ENCODE assay signal across 15 cellular contexts in genomic region chr5:179730852-179731251, GRCh38. TPM values are rescaled to one million over a fixed set of nuclear protein-coding genes. Genes with fewer than 3 reads are reported as not detected.
DNase-seq lines count a peak whose midpoint lies in the region; ATAC-seq and TF ChIP-seq lines count a peak whose summit lies in the region.
"Had no signal": no experiment of that assay in that cellular context is flagged by ENCODE, and none has a peak within 500 bp of the region (broad histone marks: within the 10 kb centered on the region; RNA-seq: fewer than 3 reads in every experiment).

No MANE protein-coding gene starts in this region.

- H3K27ac Mint-ChIP-seq in activated CD4-positive, alpha-beta T cell treated with anti-CD3 and anti-CD28 coated beads for 36 hours = peak overlapping the region; percentile 39
- H3K27ac Mint-ChIP-seq in activated T-helper 1 cell treated with anti-CD3 and anti-CD28 coated beads, Interleukin-12 subunit alpha, Interleukin-12 subunit beta, Interleukin-2, Interleukin-4 antibody, amounts not matched to agents 30 ng/mL and 10 ng/mL and 1 ng/mL, durations not matched to agents 14 hours and 24 hours and 36 hours = peak overlapping the region; percentile 19
- peak overlapping the region; percentile 66 for H3K27ac Mint-ChIP-seq in nephron progenitor cell

- H3K14ac ChIP-seq in IMR-90 (replicated peaks; ENCODE audit: low read depth, low read length) = 0 out of 2 replicates have a peak overlapping the region, but pooled peaks have one; percentile 14

- H3K27ac ChIP-seq in IMR-90 (ENCODE audit: insufficient read depth, low read length) = peak overlapping the region; percentile 59; the same call in 1 of the 2 replicates
- H3K27ac ChIP-seq: SJCRH30 had no signal

- no TSS peak for BruUV-seq in IMR-90 (replicated peaks; lab: Mats Ljungman, UMichigan)

- no peak overlapping the region for H3K4me2 ChIP-seq in IMR-90 (ENCODE audit: low read depth, low read length)

- POLR2A ChIA-PET in activated CD4-positive, alpha-beta T cell treated with anti-CD3 and anti-CD28 coated beads for 36 hours (lab: Charles Lee) = no interaction called here
- POLR2A ChIA-PET in IMR-90 (lab: Charles Lee; ENCODE audit: unreplicated experiment) = no interaction called here

- CTCF ChIA-PET in activated CD4-positive, alpha-beta T cell treated with anti-CD3 and anti-CD28 coated beads for 36 hours (lab: Charles Lee) = interaction anchor here (1.0 to 1.8 kb wide), 6 partner anchors 9 to 36 kb away, joined by 3 to 7 read pairs (median 4); no protein-coding TSS in a partner anchor
- CTCF ChIA-PET in IMR-90 (lab: Yijun Ruan, JAX) = interaction anchor here (1.0 kb wide), 1 partner anchor 13 kb away, joined by 3 read pairs; no protein-coding TSS in a partner anchor

- dilution Hi-C loops in IMR-90 (cut with HindIII; ENCODE audit: low sequenced_read_pairs, unreplicated experiment) = no loop called here

- H2AFZ ChIP-seq in IMR-90 (replicated peaks; ENCODE audit: low read length, poor library complexity) = no peak overlapping the region

- H3K56ac ChIP-seq in IMR-90 (ENCODE audit: extremely low read depth, insufficient read depth, low read length) = no peak overlapping the region

- no peak overlapping the region for H4K5ac ChIP-seq in IMR-90 (ENCODE audit: low read depth, low read length)

- H3K27me3 Mint-ChIP-seq in activated CD4-positive, alpha-beta T cell treated with anti-CD3 and anti-CD28 coated beads for 36 hours = no peaks in the 10 kb centered on the region
- H3K27me3 Mint-ChIP-seq in activated T-helper 1 cell treated with anti-CD3 and anti-CD28 coated beads, Interleukin-12 subunit alpha, Interleukin-12 subunit beta, Interleukin-2, Interleukin-4 antibody, amounts not matched to agents 30 ng/mL and 10 ng/mL and 1 ng/mL, durations not matched to agents 14 hours and 24 hours and 36 hours (ENCODE audit: insufficient read depth) = no peaks in the 10 kb centered on the region
- peaks cover 4% of the 10 kb centered on the region for H3K27me3 Mint-ChIP-seq in nephron progenitor cell (ENCODE audit: low read depth, poor library complexity)

- no CpG with 5 or more reads among the region's 3 CpGs for WGBS in IMR-90 (ENCODE audit: extremely low coverage in 2 of 2, insufficient read length in 1 of 2), 2 experiments

- no peak for TF ChIP-seq POLR2A in IMR-90 (IDR thresholded peaks at IDR 0.05; ENCODE audit: low read depth, low read length)

- H3K9me3 ChIP-seq in IMR-90 (ENCODE audit: control insufficient read depth, insufficient read depth, low read length) = no peaks in the 10 kb centered on the region
- H3K9me3 ChIP-seq: SJCRH30, upper lobe of left lung had no signal

- H2AK5ac ChIP-seq in IMR-90 (ENCODE audit: low read depth, low read length) = no peak overlapping the region

- H3K27me3 ChIP-seq in IMR-90 (ENCODE audit: control insufficient read depth, insufficient read depth, low read length) = no peaks in the 10 kb centered on the region
- H3K27me3 ChIP-seq: SJCRH30, upper lobe of left lung had no signal

- TF ChIP-seq CTCF in IMR-90 (conservative IDR thresholded peaks at IDR 0.05; ENCODE audit: low read depth, low read length) (no peak), nephron progenitor cell (IDR thresholded peaks at IDR 0.05) (no peak)

- H2AK9ac ChIP-seq in IMR-90 (replicated peaks; ENCODE audit: low read depth, low read length, poor library complexity) = no peak overlapping the region

- ATAC-seq in activated CD4-positive, alpha-beta T cell treated with anti-CD3 and anti-CD28 coated beads for 36 hours = no peak
- ATAC-seq in IMR-90 (ENCODE audit: low read depth) (no peak), GM18868 (IDR thresholded peaks at IDR 0.05; ENCODE audit: unreplicated experiment) (no peak)
- ATAC-seq: sciatic nerve had no signal

- DNase-seq in activated CD4-positive, alpha-beta T cell treated with anti-CD3 and anti-CD28 coated beads for 36 hours = no peak
- no peak for DNase-seq in activated CD4-positive, alpha-beta T cell treated with anti-CD3 and anti-CD28 coated beads, Interleukin-2, amount 50 U/mL, for 4 hours
- DNase-seq in IMR-90 (no peak), nephron progenitor cell (no peak), NCI-H69 (lab: John Stamatoyannopoulos, UW) (no peak), GM19238 (ENCODE audit: insufficient read length, low spot score) (no peak)
- no peak for DNase-seq in activated T-helper 1 cell treated with anti-CD3 and anti-CD28 coated beads, Interleukin-12 subunit alpha, Interleukin-12 subunit beta, Interleukin-2, Interleukin-4 antibody, amounts not matched to agents 30 ng/mL and 10 ng/mL and 1 ng/mL, durations not matched to agents 14 hours and 24 hours and 36 hours (ENCODE audit: low spot score)
- DNase-seq: hypothalamus, NCI-H1048, NCI-H510A, SJCRH30, upper lobe of left lung had no signal

- no peak for TF ChIP-seq RAD21 in IMR-90 (IDR thresholded peaks at IDR 0.05; ENCODE audit: low read length)

- peaks cover 26% of the 10 kb centered on the region for H4K20me1 ChIP-seq in IMR-90 (ENCODE audit: insufficient read depth, low read length)

- no peak overlapping the region for H4K91ac ChIP-seq in IMR-90 (ENCODE audit: insufficient read depth, low read depth, low read length)

- H2BK20ac ChIP-seq in IMR-90 (ENCODE audit: low read depth, low read length) = no peak overlapping the region

- no peaks in the 10 kb centered on the region for H3K9me3 Mint-ChIP-seq in activated CD4-positive, alpha-beta T cell treated with anti-CD3 and anti-CD28 coated beads for 36 hours (ENCODE audit: low read depth)
- H3K9me3 Mint-ChIP-seq in activated T-helper 1 cell treated with anti-CD3 and anti-CD28 coated beads, Interleukin-12 subunit alpha, Interleukin-12 subunit beta, Interleukin-2, Interleukin-4 antibody, amounts not matched to agents 30 ng/mL and 10 ng/mL and 1 ng/mL, durations not matched to agents 14 hours and 24 hours and 36 hours = no peaks in the 10 kb centered on the region
- H3K9me3 Mint-ChIP-seq in nephron progenitor cell = no peaks in the 10 kb centered on the region

- in situ Hi-C loops in IMR-90 (cut with MboI; ENCODE audit: low sequenced_read_pairs) = no loop called here

- peak overlapping the region; percentile 33 for H2BK5ac ChIP-seq in IMR-90 (ENCODE audit: low read depth, low read length, poor library complexity, severe bottlenecking)

- peaks cover 9% of the 10 kb centered on the region for H3K4me1 ChIP-seq in IMR-90 (ENCODE audit: control insufficient read depth, insufficient read depth, low read length)

- H3K4me3 ChIP-seq in IMR-90 (ENCODE audit: insufficient read depth, low read depth, low read length) = no peak overlapping the region
- H3K4me3 ChIP-seq: SJCRH30, upper lobe of left lung had no signal

- H3K4me1 Mint-ChIP-seq in activated CD4-positive, alpha-beta T cell treated with anti-CD3 and anti-CD28 coated beads for 36 hours = peaks cover 28% of the 10 kb centered on the region
- peaks cover 20% of the 10 kb centered on the region for H3K4me1 Mint-ChIP-seq in activated T-helper 1 cell treated with anti-CD3 and anti-CD28 coated beads, Interleukin-12 subunit alpha, Interleukin-12 subunit beta, Interleukin-2, Interleukin-4 antibody, amounts not matched to agents 30 ng/mL and 10 ng/mL and 1 ng/mL, durations not matched to agents 14 hours and 24 hours and 36 hours (ENCODE audit: low read depth)
- H3K4me1 Mint-ChIP-seq in nephron progenitor cell = peaks cover 10% of the 10 kb centered on the region

- no peak overlapping the region for H2BK120ac ChIP-seq in IMR-90 (ENCODE audit: low read depth, low read length)

- H3K18ac ChIP-seq in IMR-90 (ENCODE audit: low read depth, low read length) = no peak overlapping the region

- peaks cover 10 to 25% of the 10 kb centered on the region in 2 experiments for H3K79me1 ChIP-seq in IMR-90 (ENCODE audit: low read depth in 1 of 2, low read length in 2 of 2)

- H4K8ac ChIP-seq in IMR-90 (ENCODE audit: low read depth in 2 of 2, low read length in 2 of 2) = no peak overlapping the region; a peak in 1 of 4 replicates

- peaks cover 53% of the 10 kb centered on the region for H3K36me3 Mint-ChIP-seq in activated CD4-positive, alpha-beta T cell treated with anti-CD3 and anti-CD28 coated beads for 36 hours (ENCODE audit: low read depth)
- H3K36me3 Mint-ChIP-seq in activated T-helper 1 cell treated with anti-CD3 and anti-CD28 coated beads, Interleukin-12 subunit alpha, Interleukin-12 subunit beta, Interleukin-2, Interleukin-4 antibody, amounts not matched to agents 30 ng/mL and 10 ng/mL and 1 ng/mL, durations not matched to agents 14 hours and 24 hours and 36 hours (ENCODE audit: low read depth) = peaks cover 43% of the 10 kb centered on the region
- H3K36me3 Mint-ChIP-seq in nephron progenitor cell (ENCODE audit: low read depth) = peaks cover 53% of the 10 kb centered on the region

- no peak overlapping the region for H3K4me3 Mint-ChIP-seq in activated CD4-positive, alpha-beta T cell treated with anti-CD3 and anti-CD28 coated beads for 36 hours
- no peak overlapping the region for H3K4me3 Mint-ChIP-seq in activated T-helper 1 cell treated with anti-CD3 and anti-CD28 coated beads, Interleukin-12 subunit alpha, Interleukin-12 subunit beta, Interleukin-2, Interleukin-4 antibody, amounts not matched to agents 30 ng/mL and 10 ng/mL and 1 ng/mL, durations not matched to agents 14 hours and 24 hours and 36 hours
- no peak overlapping the region for H3K4me3 Mint-ChIP-seq in nephron progenitor cell

- intact Hi-C loops in activated CD4-positive, alpha-beta T cell treated with anti-CD3 and anti-CD28 coated beads for 36 hours (cut with DNase I, micrococcal nuclease) = loop anchor here in 1 of 2 experiments (10.0 kb wide), 1 partner anchor 1106 kb away; the partner anchor contains the start of gene CLK4
- intact Hi-C loops in IMR-90 (cut with micrococcal nuclease) = loop anchor here (5.0 kb wide), 1 partner anchor 34 kb away; the partner anchor contains the start of gene CANX
- intact Hi-C loops in activated T-helper 1 cell treated with anti-CD3 and anti-CD28 coated beads, Interleukin-12 subunit alpha, Interleukin-12 subunit beta, Interleukin-2, Interleukin-4 antibody, amounts not matched to agents 30 ng/mL and 10 ng/mL and 1 ng/mL, durations not matched to agents 14 hours and 24 hours and 36 hours (cut with micrococcal nuclease) = loop anchor here (2.0 to 10.0 kb wide), 2 partner anchors 14 to 1106 kb away; partner anchors contain the start of gene CLK4

- no peak overlapping the region; the same call in 1 of the 2 replicates for H3K9ac ChIP-seq in IMR-90 (ENCODE audit: low read depth, low read length)

- H3K36me3 ChIP-seq in IMR-90 (ENCODE audit: control insufficient read depth, insufficient read depth, low read length) = peaks cover 27% of the 10 kb centered on the region

- no peak overlapping the region for H3K4ac ChIP-seq in IMR-90 (ENCODE audit: low read depth, low read length)

- H2BK15ac ChIP-seq in IMR-90 (ENCODE audit: low read depth, low read length) = no peak overlapping the region

- H3K23ac ChIP-seq in IMR-90 (ENCODE audit: low read depth, low read length) = peak overlapping the region; percentile 31; the same call in 1 of the 2 replicates

- peaks cover 3% of the 10 kb centered on the region; the same call in 1 of the 2 replicates for H3K9me1 ChIP-seq in IMR-90 (ENCODE audit: insufficient read depth, low read length)

RNA-seq across cellular contexts. Expression of gene MAML1, which starts 1.8 kb away (rescaled TPM):
- 10 to 100 TPM; 25.4 to 32.6 TPM for total RNA-seq in activated CD4-positive, alpha-beta T cell treated with anti-CD3 and anti-CD28 coated beads for 36 hours
- 4.7 TPM in 2 replicates for total RNA-seq in IMR-90 (2012; rRNA removed)
- 10.2 and 20.4 TPM in 2 replicates for polyA plus RNA-seq in IMR-90 (2012; rRNA removed)
- polyA plus RNA-seq in IMR-90 (2012; cell fraction: cytosol; rRNA removed) = 4.5 and 7.3 TPM in 2 replicates
- 13.3 and 15.0 TPM in 2 replicates for polyA plus RNA-seq in IMR-90 (2012; cell fraction: nucleus; rRNA removed; ENCODE audit: low replicate concordance)
- total RNA-seq in activated T-helper 1 cell treated with anti-CD3 and anti-CD28 coated beads, Interleukin-12 subunit alpha, Interleukin-12 subunit beta, Interleukin-2, Interleukin-4 antibody, amounts not matched to agents 30 ng/mL and 10 ng/mL and 1 ng/mL, durations not matched to agents 14 hours and 24 hours and 36 hours = 36.0 and 37.6 TPM in 2 replicates

RNA-seq across cellular contexts. Expression of gene CANX, which starts 32.1 kb away (rescaled TPM):
- total RNA-seq in activated CD4-positive, alpha-beta T cell treated with anti-CD3 and anti-CD28 coated beads for 36 hours = 100 to 1,000 TPM; 472 to 554 TPM
- total RNA-seq in IMR-90 (2012; rRNA removed) = 345 and 552 TPM in 2 replicates
- 216 and 233 TPM in 2 replicates for polyA plus RNA-seq in IMR-90 (2012; rRNA removed)
- polyA plus RNA-seq in IMR-90 (2012; cell fraction: cytosol; rRNA removed) = 37.1 and 61.3 TPM in 2 replicates
- polyA plus RNA-seq in IMR-90 (2012; cell fraction: nucleus; rRNA removed; ENCODE audit: low replicate concordance) = 10.6 and 62.2 TPM in 2 replicates
- 451 and 465 TPM in 2 replicates for total RNA-seq in activated T-helper 1 cell treated with anti-CD3 and anti-CD28 coated beads, Interleukin-12 subunit alpha, Interleukin-12 subunit beta, Interleukin-2, Interleukin-4 antibody, amounts not matched to agents 30 ng/mL and 10 ng/mL and 1 ng/mL, durations not matched to agents 14 hours and 24 hours and 36 hours

RNA-seq across cellular contexts. Expression of gene CBY3, which starts 50.0 kb away (rescaled TPM):
- total RNA-seq in activated CD4-positive, alpha-beta T cell treated with anti-CD3 and anti-CD28 coated beads for 36 hours = under 1 TPM; 0.40 to 0.71 TPM
- 0.18 TPM in 1 of 2 replicates, not detected in the other for total RNA-seq in IMR-90 (2012; rRNA removed)
- polyA plus RNA-seq in IMR-90 (2012; rRNA removed) = not detected in 2 replicates
- polyA plus RNA-seq in IMR-90 (2012; cell fraction: cytosol; rRNA removed) = not detected in 2 replicates
- polyA plus RNA-seq in IMR-90 (2012; cell fraction: nucleus; rRNA removed; ENCODE audit: low replicate concordance) = not detected in 2 replicates
- 0.66 and 1.0 TPM in 2 replicates for total RNA-seq in activated T-helper 1 cell treated with anti-CD3 and anti-CD28 coated beads, Interleukin-12 subunit alpha, Interleukin-12 subunit beta, Interleukin-2, Interleukin-4 antibody, amounts not matched to agents 30 ng/mL and 10 ng/mL and 1 ng/mL, durations not matched to agents 14 hours and 24 hours and 36 hours
- total RNA-seq: endothelial cell of umbilical vein, sciatic nerve, SJCRH30 had no signal
- polyA plus RNA-seq: endothelial cell of umbilical vein had no signal
